In the genomic region with DNA sequence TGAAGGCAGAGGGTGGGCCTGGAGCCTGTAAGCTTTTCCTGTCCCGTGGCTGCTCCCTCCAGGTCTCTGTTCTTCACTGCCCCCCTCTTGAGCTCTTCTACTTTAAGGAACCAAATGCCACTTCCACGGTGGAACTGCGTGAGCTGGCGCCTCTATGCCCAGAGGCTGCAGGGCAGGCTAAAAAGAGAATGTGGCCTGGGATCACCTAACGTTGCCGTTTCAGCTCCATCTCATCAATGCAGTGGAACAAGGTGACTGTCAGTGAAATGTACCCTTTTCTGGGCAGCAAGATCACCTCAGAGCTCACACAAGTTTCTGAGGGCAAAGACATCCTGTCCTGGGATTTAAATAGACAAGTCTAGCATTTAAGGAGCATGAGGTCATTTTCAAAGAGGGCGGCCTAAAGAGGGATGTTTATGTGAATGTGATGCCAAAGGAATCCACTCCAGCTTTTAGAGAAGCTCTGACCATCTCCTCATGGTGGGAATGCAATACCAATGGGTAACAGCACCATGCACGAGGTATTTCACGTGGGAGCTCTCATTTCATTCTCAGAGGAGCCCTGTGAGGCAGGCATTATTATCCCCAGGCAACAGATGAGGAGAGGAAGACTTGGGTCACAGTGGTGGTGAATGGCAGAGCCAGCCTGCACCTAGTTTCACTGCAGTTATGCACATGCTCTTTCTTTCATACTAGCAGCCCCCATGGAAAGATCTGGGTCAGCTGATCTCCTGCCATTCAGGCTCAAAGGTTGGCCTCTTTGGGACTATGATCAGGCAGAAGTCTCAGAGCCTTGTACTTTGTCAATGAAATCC, we compare ENCODE assay signal across 16 cellular contexts. TPM values are rescaled to one million over a fixed set of nuclear protein-coding genes. Genes with fewer than 3 reads are reported as not detected.
DNase-seq lines count a peak whose midpoint lies in the region; ATAC-seq, FAIRE-seq and TF ChIP-seq lines count a peak whose summit lies in the region.
"Had no signal": no experiment of that assay in that cellular context is flagged by ENCODE, and none has a peak within 500 bp of the region (broad histone marks: within the 10 kb centered on the region; RNA-seq: fewer than 3 reads in every experiment).

No MANE protein-coding gene starts in this region.

- CTCF ChIA-PET in HepG2 (lab: Yijun Ruan, JAX; ENCODE audit: low intra/inter-chr PET ratio, low total read pairs), result no interaction called here

- H3K36me3 ChIP-seq in HepG2 (replicated peaks in 1 of 2; ENCODE audit: control insufficient read depth in 1 of 2, insufficient read depth in 2 of 2, low read length in 2 of 2), result no peaks in the 10 kb centered on the region
- no peaks in the 10 kb centered on the region for H3K36me3 ChIP-seq in right lobe of liver
- no peaks in the 10 kb centered on the region for H3K36me3 ChIP-seq in uterus
- H3K36me3 ChIP-seq: cardiac muscle cell, ovary had no signal

- no TSS peak for BruUV-seq in HepG2 (replicated peaks; lab: Mats Ljungman, UMichigan)

- H3K4me3 ChIP-seq in HepG2 (replicated peaks in 1 of 3; ENCODE audit: insufficient read depth in 1 of 3, low read depth in 2 of 3, low read length in 3 of 3) (no peak overlapping the region), right lobe of liver (no peak overlapping the region), foreskin fibroblast (ENCODE audit: low read depth in 1 of 2, low read length in 2 of 2) (no peak overlapping the region), uterus (no peak overlapping the region)
- H3K4me3 ChIP-seq: cardiac muscle cell, ovary had no signal

- H2AFZ ChIP-seq in HepG2 (ENCODE audit: low read length), result no peak overlapping the region

- TF ChIP-seq EP300 in HepG2 (IDR thresholded peaks at IDR 0.05; ENCODE audit: low read depth in 2 of 2, low read length in 2 of 2) (no peak), HepG2 (CRISPR knock-in tag; IDR thresholded peaks at IDR 0.05; ENCODE audit: borderline replicate concordance) (no peak)

- no peaks in the 10 kb centered on the region for H3K79me2 ChIP-seq in HepG2 (ENCODE audit: insufficient read depth, low read length)

- no peak overlapping the region for H3K27ac ChIP-seq in HepG2 (ENCODE audit: extremely low read length, insufficient read depth, low read length)
- no peak overlapping the region for H3K27ac ChIP-seq in right lobe of liver
- no peak overlapping the region for H3K27ac ChIP-seq in uterus
- H3K27ac ChIP-seq: cardiac muscle cell, ovary had no signal

- no peak for DNase-seq in HepG2 (ENCODE audit: low spot score)
- no peak for DNase-seq in right lobe of liver
- peak; percentile 82 for DNase-seq in SK-MEL-5 (ENCODE audit: low read depth, low spot score)
- peak; percentile 68 to 77 for DNase-seq in foreskin fibroblast
- DNase-seq in uterus, result no peak
- DNase-seq in H54 (ENCODE audit: insufficient read length, low spot score), result no peak
- DNase-seq in DMS53 (lab: John Stamatoyannopoulos, UW), result no peak
- DNase-seq: activated CD8-positive, alpha-beta memory T cell treated with anti-CD3 and anti-CD28 coated beads, Interleukin-2, amount 50 U/mL, for 4 hours; left cardiac atrium; NCI-H1105; NCI-H748 treated with DMSO at 0.1 percent for 48 hours; ovary; stimulated activated CD4-positive, alpha-beta T cell treated with anti-CD3 and anti-CD28 coated beads, Interleukin-4, amount 100 ng/mL, for 4 hours; substantia nigra had no signal

- in situ Hi-C loops in HepG2 (cut with HindIII; ENCODE audit: extremely low pct_ligation_motif_present, low pct_unique_long_range_greater_than_20kb), result no loop called here
- in situ Hi-C loops in SK-MEL-5 (cut with HindIII; ENCODE audit: low pct_unique_long_range_greater_than_20kb, low sequenced_read_pairs), result no loop called here

- H3K9me3 ChIP-seq in HepG2 (ENCODE audit: low read length) (no peaks in the 10 kb centered on the region), right lobe of liver (no peaks in the 10 kb centered on the region), uterus (no peaks in the 10 kb centered on the region)
- H3K9me3 ChIP-seq: ovary had no signal

- ATAC-seq in HepG2, result peak; percentile 38; the same call in 1 of the 3 replicates
- no peak for ATAC-seq in right lobe of liver
- no peak for ATAC-seq in GM21723 (IDR thresholded peaks at IDR 0.05; ENCODE audit: unreplicated experiment)

- POLR2A ChIA-PET in HepG2 (lab: Yijun Ruan, JAX), result no interaction called here

- TF ChIP-seq RAD21 in HepG2 (CRISPR knock-in tag; IDR thresholded peaks at IDR 0.05), result no peak

- no peak for FAIRE-seq in HepG2 (lab: Jason Lieb, UNC)
- no peak for FAIRE-seq in H54 (lab: Jason Lieb, UNC)

- 46% methylated on average over 9 of the region's 9 CpGs for WGBS in HepG2 (ENCODE audit: low lambda C conversion rate)
- 34% methylated on average over 6 of the region's 9 CpGs for WGBS in right lobe of liver (ENCODE audit: insufficient coverage, low coverage, low lambda C conversion rate, missing lambda C conversion rate)

- peak overlapping the region; percentile 20; the same call in 1 of the 2 replicates for H3K4me2 ChIP-seq in HepG2 (ENCODE audit: low read depth, low read length)

- intact Hi-C loops in HepG2 (cut with micrococcal nuclease; ENCODE audit: unreplicated experiment), result no loop called here
- intact Hi-C loops in right lobe of liver (cut with DNase I), result no loop called here
- intact Hi-C loops in uterus (cut with DNase I; ENCODE audit: low total_unique reads), result no loop called here

- no peak for TF ChIP-seq CTCF in HepG2 (CRISPR knock-in tag; IDR thresholded peaks at IDR 0.05)
- TF ChIP-seq CTCF in right lobe of liver (IDR thresholded peaks at IDR 0.05), result no peak
- TF ChIP-seq CTCF in foreskin fibroblast (IDR thresholded peaks at IDR 0.05; ENCODE audit: low read depth, low read length), result no peak
- TF ChIP-seq CTCF in uterus (IDR thresholded peaks at IDR 0.05), result no peak

- H3K9ac ChIP-seq in HepG2 (ENCODE audit: insufficient read depth, low read depth, low read length), result no peak overlapping the region

- no peaks in the 10 kb centered on the region for H3K27me3 ChIP-seq in HepG2 (ENCODE audit: control insufficient read depth in 1 of 2, insufficient read depth in 2 of 2, low read length in 2 of 2)
- H3K27me3 ChIP-seq in right lobe of liver, result no peaks in the 10 kb centered on the region
- no peaks in the 10 kb centered on the region for H3K27me3 ChIP-seq in uterus
- H3K27me3 ChIP-seq: cardiac muscle cell, ovary had no signal

- H3K4me1 ChIP-seq in HepG2 (ENCODE audit: insufficient read depth, low read length), result peaks cover 46% of the 10 kb centered on the region
- H3K4me1 ChIP-seq in right lobe of liver, result no peaks in the 10 kb centered on the region
- H3K4me1 ChIP-seq in uterus, result no peaks in the 10 kb centered on the region

- no peak for TF ChIP-seq POLR2A in HepG2 (IDR thresholded peaks at IDR 0.05; ENCODE audit: insufficient read depth in 1 of 2, low read depth in 2 of 2, low read length in 2 of 2)
- TF ChIP-seq POLR2A in right lobe of liver (IDR thresholded peaks at IDR 0.05), result no peak
- TF ChIP-seq POLR2A in uterus (IDR thresholded peaks at IDR 0.05), result no peak
- no peak for TF ChIP-seq POLR2A in H54 (IDR thresholded peaks at IDR 0.05; ENCODE audit: low read depth, low read length)

- no peaks in the 10 kb centered on the region for H4K20me1 ChIP-seq in HepG2 (ENCODE audit: insufficient read depth, low read length)

RNA-seq across cellular contexts. Expression of a gene that starts 39.3 kb away (rescaled TPM):
- total RNA-seq in HepG2 (2016; rRNA removed; fragmentation: Illumina TruSeq; extraction: Trizol), result 0.20 and 0.29 TPM in 2 replicates
- 0.26 TPM in 1 of 2 replicates, not detected in the other for total RNA-seq in HepG2 (2016; cell fraction: cytosol; rRNA removed; fragmentation: Illumina TruSeq; extraction: Trizol; ENCODE audit: low read depth)
- 0.39 and 0.61 TPM in 2 replicates for total RNA-seq in HepG2 (2016; cell fraction: insoluble cytoplasmic fraction; rRNA removed; fragmentation: Illumina TruSeq; extraction: Trizol)
- total RNA-seq in HepG2 (2016; cell fraction: membrane; rRNA removed; fragmentation: Illumina TruSeq; extraction: Trizol), result 0.49 and 0.65 TPM in 2 replicates
- total RNA-seq in HepG2 (2016; cell fraction: nucleus; rRNA removed; fragmentation: Illumina TruSeq; extraction: Trizol), result 0.56 TPM in 1 of 2 replicates, not detected in the other
- 8.4 and 9.5 TPM in 2 replicates for polyA plus RNA-seq in HepG2 (2011; rRNA removed)
- polyA plus RNA-seq in HepG2 (2011; cell fraction: cytosol; rRNA removed), result 5.6 and 6.7 TPM in 2 replicates
- polyA plus RNA-seq in HepG2 (2011; cell fraction: nucleus; rRNA removed), result 4.9 and 5.8 TPM in 2 replicates
- 4.0 and 15.8 TPM in 2 replicates for polyA plus RNA-seq in HepG2 (2012)
- 0.48 and 0.54 TPM in 2 replicates for polyA plus RNA-seq in HepG2 (2016; cell fraction: cytosol; fragmentation: Illumina TruSeq; extraction: Trizol; ENCODE audit: low read depth)
- 0.43 and 0.45 TPM in 2 replicates for polyA plus RNA-seq in HepG2 (2016; cell fraction: insoluble cytoplasmic fraction; fragmentation: Illumina TruSeq; extraction: Trizol; ENCODE audit: low read depth)
- 0.36 and 0.74 TPM in 2 replicates for polyA plus RNA-seq in HepG2 (2016; cell fraction: membrane; fragmentation: Illumina TruSeq; extraction: Trizol; ENCODE audit: low read depth)
- polyA plus RNA-seq in HepG2 (2016; cell fraction: nucleus; fragmentation: Illumina TruSeq; extraction: Trizol; ENCODE audit: insufficient read depth, low read depth), result 1.4 TPM in 1 of 2 replicates, not detected in the other
- polyA minus RNA-seq in HepG2 (2011; rRNA and poly(A)+ RNA removed; ENCODE audit: low replicate concordance), result 2.3 TPM in 1 of 2 replicates, not detected in the other
- 3.3 and 4.5 TPM in 2 replicates for polyA minus RNA-seq in HepG2 (2011; cell fraction: cytosol; rRNA and poly(A)+ RNA removed)
- 3.0 and 3.4 TPM in 2 replicates for polyA minus RNA-seq in HepG2 (2011; cell fraction: nucleus; rRNA and poly(A)+ RNA removed)
- total RNA-seq in right lobe of liver, result 1 to 10 TPM in 3 of 6 experiments, under 1 TPM in 2, not detected in 1; 0.51 to 4.9 (median 2.3) TPM
- 0.27 and 0.40 TPM in 2 replicates for total RNA-seq in SK-MEL-5 (2014; rRNA removed; shearing (Covaris generic))
- polyA plus RNA-seq in SK-MEL-5 (2015; cell fraction: cytosol; rRNA removed), result 0.23 and 0.99 TPM in 2 replicates
- not detected in 2 replicates for polyA plus RNA-seq in SK-MEL-5 (2015; cell fraction: nucleus; rRNA removed)
- 100 to 1,000 TPM in 3 of 4 donors, 10 to 100 TPM in 1; 29.0 to 522 (median 319) TPM for total RNA-seq in uterus
- total RNA-seq: cardiac muscle cell had no signal
- polyA plus RNA-seq: cardiac muscle cell had no signal

Comparison
In these comparisons a context has a peak if more than half of its experiments do, and no peak if none do; other contexts are left out.
1. DNase-seq: peak in SK-MEL-5 (single experiment) and foreskin fibroblast (2 of 2); none in HepG2 (single experiment), right lobe of liver (0 of 3), uterus (0 of 2), H54 (single experiment) and DMS53 (single experiment).
2. RNA of a gene that starts 39.3 kb away (total RNA-seq): 29.0 to 522 TPM in uterus; 0.51 to 4.9 TPM in right lobe of liver, 0.27 to 0.40 TPM in SK-MEL-5 and 0.20 to 0.65 TPM in HepG2; every median in the first group is over 4 times any median in the second.